9 cellular contexts compared by ENCODE assay signal in genomic region chr22:28034760-28035401, GRCh38.
DNase-seq lines count a peak whose midpoint lies in the region; ATAC-seq and TF ChIP-seq lines count a peak whose summit lies in the region.
"Had no signal": no experiment of that assay in that cellular context is flagged by ENCODE, and none has a peak within 500 bp of the region (broad histone marks: within the 10 kb centered on the region; RNA-seq: fewer than 3 reads in every experiment).

No MANE protein-coding gene starts in this region.

- H3K4me3 Mint-ChIP-seq in activated CD8-positive, alpha-beta T cell treated with anti-CD3 and anti-CD28 coated beads for 36 hours, result no peak overlapping the region
- H3K4me3 Mint-ChIP-seq in activated CD8-positive, alpha-beta T cell treated with anti-CD3 and anti-CD28 coated beads, Interleukin-2, amount 10 ng/mL, durations not matched to agents 7 days and 5 days, result no peak overlapping the region
- H3K4me3 Mint-ChIP-seq in activated T-helper 1 cell treated with anti-CD3 and anti-CD28 coated beads, Interleukin-12 subunit alpha, Interleukin-12 subunit beta, Interleukin-2, Interleukin-4 antibody, amounts not matched to agents 30 ng/mL and 10 ng/mL and 1 ng/mL, durations not matched to agents 14 hours and 24 hours and 36 hours, result no peak overlapping the region
- H3K4me3 Mint-ChIP-seq: IgD-negative memory B cell had no signal

- ATAC-seq in activated CD8-positive, alpha-beta T cell treated with anti-CD3 and anti-CD28 coated beads for 36 hours, result no peak
- no peak for ATAC-seq in activated CD8-positive, alpha-beta T cell treated with anti-CD3 and anti-CD28 coated beads, Interleukin-2, amount 10 ng/mL, durations not matched to agents 7 days and 5 days
- ATAC-seq in Right ventricle myocardium inferior, result peak; percentile 88
- no peak for ATAC-seq in GM19023 (IDR thresholded peaks at IDR 0.05; ENCODE audit: unreplicated experiment)

- H3K4me1 ChIP-seq in SK-N-SH (ENCODE audit: control insufficient read depth in 1 of 2, insufficient read depth in 2 of 2, low read depth in 1 of 2, low read length in 1 of 2), result peaks cover 20 to 52% of the 10 kb centered on the region in 2 experiments
- H3K4me1 ChIP-seq in sigmoid colon, result peaks cover 0 to 36% (median 21%) of the 10 kb centered on the region in 4 donors

- peak; percentile 38 for DNase-seq in activated CD8-positive, alpha-beta T cell treated with anti-CD3 and anti-CD28 coated beads for 36 hours
- no peak for DNase-seq in activated CD8-positive, alpha-beta T cell treated with anti-CD3 and anti-CD28 coated beads, Interleukin-2, amount 10 ng/mL, durations not matched to agents 7 days and 5 days
- DNase-seq in SK-N-SH, result peak; percentile 64
- DNase-seq in Right ventricle myocardium inferior (ENCODE audit: missing footprints), result peak; percentile 79
- peak; percentile 92 for DNase-seq in sigmoid colon
- no peak for DNase-seq in activated naive CD4-positive, alpha-beta T cell treated with anti-CD3 and anti-CD28 coated beads, Interleukin-2, amount 50 U/mL, for 16 hours
- DNase-seq in activated T-helper 1 cell treated with anti-CD3 and anti-CD28 coated beads, Interleukin-12 subunit alpha, Interleukin-12 subunit beta, Interleukin-2, Interleukin-4 antibody, amounts not matched to agents 30 ng/mL and 10 ng/mL and 1 ng/mL, durations not matched to agents 14 hours and 24 hours and 36 hours (ENCODE audit: low spot score), result no peak

- no peak for TF ChIP-seq RAD21 in SK-N-SH (IDR thresholded peaks at IDR 0.05; ENCODE audit: low read length)

- TF ChIP-seq POLR2A in sigmoid colon (IDR thresholded peaks at IDR 0.05), result no peak

- H3K79me2 ChIP-seq in SK-N-SH (ENCODE audit: insufficient read depth), result no peaks in the 10 kb centered on the region

- H4K20me1 ChIP-seq in SK-N-SH (ENCODE audit: insufficient read depth), result no peaks in the 10 kb centered on the region

- H3K36me3 ChIP-seq in SK-N-SH (replicated peaks in 1 of 2; ENCODE audit: control insufficient read depth in 1 of 2, insufficient read depth in 2 of 2, low read length in 1 of 2) (no peaks in the 10 kb centered on the region), sigmoid colon (peaks cover 0 to 2% (median 0%) of the 10 kb centered on the region in 4 donors)

- POLR2A ChIA-PET in activated CD8-positive, alpha-beta T cell treated with anti-CD3 and anti-CD28 coated beads for 36 hours (lab: Charles Lee), result no interaction called here
- POLR2A ChIA-PET in activated CD8-positive, alpha-beta T cell treated with anti-CD3 and anti-CD28 coated beads, Interleukin-2, amount 10 ng/mL, durations not matched to agents 7 days and 5 days (lab: Charles Lee), result interaction anchor here (0.5 kb wide), 1 partner anchor 1454 kb away, joined by 5 read pairs; no protein-coding TSS in a partner anchor
- POLR2A ChIA-PET in SK-N-SH (lab: Yijun Ruan, JAX), result interaction anchor here (1.0 to 1.4 kb wide), 3 partner anchors 9 to 122 kb away, joined by 3 to 6 read pairs (median 3); no protein-coding TSS in a partner anchor

- H3K4me2 ChIP-seq in SK-N-SH, result peak overlapping the region; percentile 59

- H3K9me2 ChIP-seq in SK-N-SH, result no peaks in the 10 kb centered on the region

- CTCF ChIA-PET in activated CD8-positive, alpha-beta T cell treated with anti-CD3 and anti-CD28 coated beads for 36 hours (lab: Charles Lee), result interaction anchor here (0.6 to 1.3 kb wide), 3 partner anchors 15 to 565 kb away, joined by 3 to 4 read pairs (median 3); no protein-coding TSS in a partner anchor
- CTCF ChIA-PET in activated CD8-positive, alpha-beta T cell treated with anti-CD3 and anti-CD28 coated beads, Interleukin-2, amount 10 ng/mL, durations not matched to agents 7 days and 5 days (lab: Charles Lee), result no interaction called here
- CTCF ChIA-PET in SK-N-SH (lab: Yijun Ruan, JAX), result interaction anchor here (0.6 to 4.1 kb wide), 9 partner anchors 8 to 584 kb away, joined by 3 to 26 read pairs (median 3); no protein-coding TSS in a partner anchor

- H3K27me3 ChIP-seq in SK-N-SH (ENCODE audit: insufficient read depth), result no peaks in the 10 kb centered on the region
- no peaks in the 10 kb centered on the region for H3K27me3 ChIP-seq in sigmoid colon

- peaks cover 6% of the 10 kb centered on the region for H3K4me1 Mint-ChIP-seq in activated CD8-positive, alpha-beta T cell treated with anti-CD3 and anti-CD28 coated beads for 36 hours (ENCODE audit: low read depth)
- H3K4me1 Mint-ChIP-seq in activated CD8-positive, alpha-beta T cell treated with anti-CD3 and anti-CD28 coated beads, Interleukin-2, amount 10 ng/mL, durations not matched to agents 7 days and 5 days (ENCODE audit: low read depth), result peaks cover 3% of the 10 kb centered on the region
- no peaks in the 10 kb centered on the region for H3K4me1 Mint-ChIP-seq in activated T-helper 1 cell treated with anti-CD3 and anti-CD28 coated beads, Interleukin-12 subunit alpha, Interleukin-12 subunit beta, Interleukin-2, Interleukin-4 antibody, amounts not matched to agents 30 ng/mL and 10 ng/mL and 1 ng/mL, durations not matched to agents 14 hours and 24 hours and 36 hours (ENCODE audit: low read depth)
- H3K4me1 Mint-ChIP-seq: IgD-negative memory B cell had no signal

- TF ChIP-seq CTCF in activated CD8-positive, alpha-beta T cell treated with anti-CD3 and anti-CD28 coated beads for 36 hours (IDR thresholded peaks at IDR 0.05), result no peak
- TF ChIP-seq CTCF in SK-N-SH (IDR thresholded peaks at IDR 0.05), result no peak
- no peak for TF ChIP-seq CTCF in sigmoid colon (IDR thresholded peaks at IDR 0.05)

- peak overlapping the region; percentile 32; the same call in 1 of the 2 replicates for H2AFZ ChIP-seq in SK-N-SH (ENCODE audit: low read depth)

- H3F3A ChIP-seq in SK-N-SH (replicated peaks; ENCODE audit: insufficient read depth), result peaks cover 10% of the 10 kb centered on the region

- no peak overlapping the region for H3K9ac ChIP-seq in SK-N-SH

- peak overlapping the region; percentile 42 to 97; a peak in 3 of 4 replicates for H3K27ac ChIP-seq in SK-N-SH (ENCODE audit: low read depth in 2 of 2, low read length in 1 of 2)
- peak overlapping the region; percentile 40 to 57 (median 50) for H3K27ac ChIP-seq in sigmoid colon

- H3K4me3 ChIP-seq in SK-N-SH (ENCODE audit: low read depth in 2 of 2, low read length in 1 of 2), result peak overlapping the region; percentile 6 to 17; a peak in 2 of 4 replicates
- no peak overlapping the region for H3K4me3 ChIP-seq in sigmoid colon

- no peaks in the 10 kb centered on the region for H3K36me3 Mint-ChIP-seq in activated CD8-positive, alpha-beta T cell treated with anti-CD3 and anti-CD28 coated beads for 36 hours (ENCODE audit: low read depth)
- no peaks in the 10 kb centered on the region for H3K36me3 Mint-ChIP-seq in activated CD8-positive, alpha-beta T cell treated with anti-CD3 and anti-CD28 coated beads, Interleukin-2, amount 10 ng/mL, durations not matched to agents 7 days and 5 days (ENCODE audit: low read depth)
- H3K36me3 Mint-ChIP-seq in activated T-helper 1 cell treated with anti-CD3 and anti-CD28 coated beads, Interleukin-12 subunit alpha, Interleukin-12 subunit beta, Interleukin-2, Interleukin-4 antibody, amounts not matched to agents 30 ng/mL and 10 ng/mL and 1 ng/mL, durations not matched to agents 14 hours and 24 hours and 36 hours (ENCODE audit: low read depth), result no peaks in the 10 kb centered on the region
- H3K36me3 Mint-ChIP-seq: IgD-negative memory B cell had no signal

- 14% methylated on average over 7 of the region's 7 CpGs for WGBS in SK-N-SH (ENCODE audit: low lambda C conversion rate)
- WGBS in sigmoid colon, 2 donors, result 19 to 20% methylated on average over 7 of the region's 7 CpGs

- TF ChIP-seq EP300 in SK-N-SH (IDR thresholded peaks at IDR 0.05; ENCODE audit: borderline replicate concordance in 1 of 2, low read depth in 1 of 2, low read length in 1 of 2) (peak in 1 of 2 experiments; percentile 86; a peak in 3 of 4 replicates), sigmoid colon (IDR thresholded peaks at IDR 0.05) (no peak)

- H3K9me3 ChIP-seq in SK-N-SH, result no peaks in the 10 kb centered on the region
- no peaks in the 10 kb centered on the region for H3K9me3 ChIP-seq in sigmoid colon

- H3K9me3 Mint-ChIP-seq in activated CD8-positive, alpha-beta T cell treated with anti-CD3 and anti-CD28 coated beads for 36 hours, result no peaks in the 10 kb centered on the region
- H3K9me3 Mint-ChIP-seq in activated CD8-positive, alpha-beta T cell treated with anti-CD3 and anti-CD28 coated beads, Interleukin-2, amount 10 ng/mL, durations not matched to agents 7 days and 5 days (ENCODE audit: insufficient read depth), result no peaks in the 10 kb centered on the region
- H3K9me3 Mint-ChIP-seq in activated T-helper 1 cell treated with anti-CD3 and anti-CD28 coated beads, Interleukin-12 subunit alpha, Interleukin-12 subunit beta, Interleukin-2, Interleukin-4 antibody, amounts not matched to agents 30 ng/mL and 10 ng/mL and 1 ng/mL, durations not matched to agents 14 hours and 24 hours and 36 hours, result peaks cover 3% of the 10 kb centered on the region

- peaks cover 5% of the 10 kb centered on the region for H3K27me3 Mint-ChIP-seq in activated CD8-positive, alpha-beta T cell treated with anti-CD3 and anti-CD28 coated beads for 36 hours
- peaks cover 10% of the 10 kb centered on the region for H3K27me3 Mint-ChIP-seq in activated CD8-positive, alpha-beta T cell treated with anti-CD3 and anti-CD28 coated beads, Interleukin-2, amount 10 ng/mL, durations not matched to agents 7 days and 5 days (ENCODE audit: low read depth)
- H3K27me3 Mint-ChIP-seq in activated T-helper 1 cell treated with anti-CD3 and anti-CD28 coated beads, Interleukin-12 subunit alpha, Interleukin-12 subunit beta, Interleukin-2, Interleukin-4 antibody, amounts not matched to agents 30 ng/mL and 10 ng/mL and 1 ng/mL, durations not matched to agents 14 hours and 24 hours and 36 hours (ENCODE audit: insufficient read depth), result peaks cover 2% of the 10 kb centered on the region

- intact Hi-C loops in activated CD8-positive, alpha-beta T cell treated with anti-CD3 and anti-CD28 coated beads for 36 hours (cut with micrococcal nuclease), result no loop called here
- intact Hi-C loops in Right ventricle myocardium inferior (cut with DNase I), result no loop called here
- intact Hi-C loops in sigmoid colon (cut with DNase I), result no loop called here
- intact Hi-C loops in activated T-helper 1 cell treated with anti-CD3 and anti-CD28 coated beads, Interleukin-12 subunit alpha, Interleukin-12 subunit beta, Interleukin-2, Interleukin-4 antibody, amounts not matched to agents 30 ng/mL and 10 ng/mL and 1 ng/mL, durations not matched to agents 14 hours and 24 hours and 36 hours (cut with micrococcal nuclease), result no loop called here

- H3K27ac Mint-ChIP-seq in activated CD8-positive, alpha-beta T cell treated with anti-CD3 and anti-CD28 coated beads for 36 hours, result no peak overlapping the region
- no peak overlapping the region for H3K27ac Mint-ChIP-seq in activated CD8-positive, alpha-beta T cell treated with anti-CD3 and anti-CD28 coated beads, Interleukin-2, amount 10 ng/mL, durations not matched to agents 7 days and 5 days
- H3K27ac Mint-ChIP-seq in activated T-helper 1 cell treated with anti-CD3 and anti-CD28 coated beads, Interleukin-12 subunit alpha, Interleukin-12 subunit beta, Interleukin-2, Interleukin-4 antibody, amounts not matched to agents 30 ng/mL and 10 ng/mL and 1 ng/mL, durations not matched to agents 14 hours and 24 hours and 36 hours, result no peak overlapping the region

Comparison
In these comparisons a context has a peak if more than half of its experiments do, and no peak if none do; other contexts are left out.
1. DNase-seq: peak in activated CD8-positive, alpha-beta T cell treated with anti-CD3 and anti-CD28 coated beads for 36 hours (single experiment), SK-N-SH (single experiment), Right ventricle myocardium inferior (single experiment) and sigmoid colon (single experiment); none in activated CD8-positive, alpha-beta T cell treated with anti-CD3 and anti-CD28 coated beads, Interleukin-2, amount 10 ng/mL, durations not matched to agents 7 days and 5 days (single experiment), activated naive CD4-positive, alpha-beta T cell treated with anti-CD3 and anti-CD28 coated beads, Interleukin-2, amount 50 U/mL, for 16 hours (single experiment) and activated T-helper 1 cell treated with anti-CD3 and anti-CD28 coated beads, Interleukin-12 subunit alpha, Interleukin-12 subunit beta, Interleukin-2, Interleukin-4 antibody, amounts not matched to agents 30 ng/mL and 10 ng/mL and 1 ng/mL, durations not matched to agents 14 hours and 24 hours and 36 hours (single experiment).
2. H3K4me3 ChIP-seq: peak in SK-N-SH (2 of 2); none in sigmoid colon (0 of 4).